23 cellular contexts compared by ENCODE assay signal in the genomic region with DNA sequence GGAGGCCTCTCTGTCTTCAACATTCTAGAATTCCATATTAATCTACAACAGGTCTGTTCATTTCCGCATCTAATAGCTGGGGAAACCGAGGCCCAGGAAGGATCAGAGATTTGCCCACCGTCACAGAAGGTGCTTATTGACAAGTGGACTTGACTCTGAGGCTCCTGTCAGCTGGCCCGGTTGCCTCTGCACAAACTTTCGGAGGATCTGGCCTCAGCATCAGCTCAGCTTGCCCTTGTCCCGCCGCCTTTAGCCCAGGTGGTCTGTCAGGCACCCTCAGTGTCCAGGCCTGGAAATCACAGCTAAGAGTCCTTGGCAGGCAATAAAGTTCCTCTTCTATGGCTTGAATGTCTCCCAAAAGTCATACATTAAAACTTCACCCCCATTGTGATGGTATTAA. TPM values are rescaled to one million over a fixed set of nuclear protein-coding genes. Genes with fewer than 3 reads are reported as not detected.
"Had no signal": no experiment of that assay in that cellular context is flagged by ENCODE, and none has a peak within 500 bp of the region (broad histone marks: within the 10 kb centered on the region; RNA-seq: fewer than 3 reads in every experiment).

No MANE protein-coding gene starts in this region.

- H3K27ac ChIP-seq: esophagus muscularis mucosa, left ventricle myocardium inferior, neural progenitor cell, right atrium auricular region, SJSA1, thoracic aorta, upper lobe of right lung, WERI-Rb-1 had no signal

- H3K9me3 ChIP-seq: esophagus muscularis mucosa, left ventricle myocardium inferior, right atrium auricular region, SJSA1, thoracic aorta, upper lobe of right lung had no signal

- H3K27ac Mint-ChIP-seq: activated CD4-positive, alpha-beta memory T cell treated with anti-CD3 and anti-CD28 coated beads, Interleukin-2, amount 10 ng/mL, durations not matched to agents 7 days and 5 days; dendritic cell treated with granulocyte-macrophage colony-stimulating factor and Interleukin-4, amounts not matched to agents 40 ng/mL and 50 ng/mL, for 4 days; neural progenitor cell; progenitor cell of endocrine pancreas had no signal

- ATAC-seq: upper lobe of right lung had no signal

- H3K27me3 Mint-ChIP-seq: activated CD4-positive, alpha-beta memory T cell treated with anti-CD3 and anti-CD28 coated beads, Interleukin-2, amount 10 ng/mL, durations not matched to agents 7 days and 5 days had no signal

- H3K27me3 ChIP-seq: SJSA1 had no signal

- H2AFZ ChIP-seq: neural progenitor cell had no signal

- H3K9ac ChIP-seq: neural progenitor cell had no signal

- H3K36me3 ChIP-seq: esophagus muscularis mucosa, left ventricle myocardium inferior, neural progenitor cell, right atrium auricular region, thoracic aorta, upper lobe of right lung, WERI-Rb-1 had no signal

- H3K4me2 ChIP-seq: neural progenitor cell had no signal

- H3K4me1 ChIP-seq: esophagus muscularis mucosa, left ventricle myocardium inferior, right atrium auricular region, upper lobe of right lung had no signal

- H3K4me3 ChIP-seq: esophagus muscularis mucosa, left ventricle myocardium inferior, neural progenitor cell, right atrium auricular region, SJSA1, thoracic aorta, upper lobe of right lung had no signal

- H3K9me3 Mint-ChIP-seq: activated CD4-positive, alpha-beta memory T cell treated with anti-CD3 and anti-CD28 coated beads, Interleukin-2, amount 10 ng/mL, durations not matched to agents 7 days and 5 days; activated T-helper 2 cell treated with anti-CD3 and anti-CD28 coated beads, Interferon-gamma antibody, Interleukin-2, Interleukin-4, amounts not matched to agents 10 μg/mL and 5 μg/mL and 100 μg/mL, durations not matched to agents 14 hours and 24 hours and 36 hours; dendritic cell treated with granulocyte-macrophage colony-stimulating factor and Interleukin-4, amounts not matched to agents 40 ng/mL and 50 ng/mL, for 4 days; neural progenitor cell had no signal

- H3K36me3 Mint-ChIP-seq: neural progenitor cell had no signal

- FAIRE-seq: endothelial cell of umbilical vein had no signal

- DNase-seq: activated CD4-positive, alpha-beta memory T cell treated with anti-CD3 and anti-CD28 coated beads, Interleukin-2, amount 10 ng/mL, durations not matched to agents 7 days and 5 days; activated CD8-positive, alpha-beta memory T cell treated with anti-CD3 and anti-CD28 coated beads, Interleukin-2, amount 50 U/mL, for 48 hours; activated naive CD4-positive, alpha-beta T cell treated with anti-CD3 and anti-CD28 coated beads, Interleukin-2, amount 50 U/mL, for 16 hours; amniotic stem cell; effector CD8-positive, alpha-beta T cell; immature natural killer cell; kidney glomerular epithelial cell; left ventricle myocardium inferior; stimulated activated CD4-positive, alpha-beta T cell treated with anti-CD3 and anti-CD28 coated beads, Interleukin-12 subunit alpha, Interleukin-12 subunit beta, amount 100 ng/mL, for 4 hours; stimulated activated CD4-positive, alpha-beta T cell treated with anti-CD3 and anti-CD28 coated beads, Interleukin-1b, Interleukin-23, amount 100 ng/mL, for 48 hours; stimulated activated CD8-positive, alpha-beta memory T cell treated with anti-CD3 and anti-CD28 coated beads, Interleukin-4, amount 100 ng/mL, for 48 hours; upper lobe of right lung; WERI-Rb-1 had no signal

- H3K4me3 Mint-ChIP-seq: activated CD4-positive, alpha-beta memory T cell treated with anti-CD3 and anti-CD28 coated beads, Interleukin-2, amount 10 ng/mL, durations not matched to agents 7 days and 5 days; dendritic cell treated with granulocyte-macrophage colony-stimulating factor and Interleukin-4, amounts not matched to agents 40 ng/mL and 50 ng/mL, for 4 days; immature natural killer cell; neural progenitor cell had no signal

RNA-seq across cellular contexts. Expression of a gene that starts 8.2 kb away (rescaled TPM):
- total RNA-seq: endothelial cell of umbilical vein, myocyte, progenitor cell of endocrine pancreas had no signal
- polyA plus RNA-seq: endothelial cell of umbilical vein had no signal
